ENCODE assay signal across 15 cellular contexts in genomic region chr12:76555226-76555767, GRCh38. TPM values are rescaled to one million over a fixed set of nuclear protein-coding genes. Genes with fewer than 3 reads are reported as not detected.
A peak's percentile ranks its signal among the peaks of the same experiment; 100 is the strongest.
DNase-seq lines count a peak whose midpoint lies in the region; ATAC-seq and TF ChIP-seq lines count a peak whose summit lies in the region.
"Had no signal": no experiment of that assay in that cellular context is flagged by ENCODE, and none has a peak within 500 bp of the region (broad histone marks: within the 10 kb centered on the region; RNA-seq: fewer than 3 reads in every experiment).

No MANE protein-coding gene starts in this region.

- H3K4me1 ChIP-seq in A673 (ENCODE audit: insufficient read depth, low read length, poor library complexity, severe bottlenecking), result peaks cover 19% of the 10 kb centered on the region
- peaks cover 79% of the 10 kb centered on the region for H3K4me1 ChIP-seq in CD8-positive, alpha-beta memory T cell (ENCODE audit: insufficient read depth, low read length)

- peak overlapping the region in 4 of 7 donors; percentile 17 to 50 (median 30) for H3K4me3 Mint-ChIP-seq in CD8-positive, alpha-beta memory T cell
- no peak overlapping the region for H3K4me3 Mint-ChIP-seq in activated T-cell treated with anti-CD3 and anti-CD28 coated beads, Interleukin-2, amount 50 U/mL, for 24 hours
- H3K4me3 Mint-ChIP-seq: activated CD4-positive, alpha-beta T cell treated with anti-CD3 and anti-CD28 coated beads, Interleukin-2, amount 10 ng/mL, durations not matched to agents 7 days and 5 days had no signal

- intact Hi-C loops in A673 (cut with micrococcal nuclease; ENCODE audit: unreplicated experiment), result loop anchor here (10.0 kb wide), 1 partner anchor 470 kb away; the partner anchor contains the start of gene NAP1L1

- H3K9me3 ChIP-seq in A673 (ENCODE audit: low read depth, low read length, poor library complexity, severe bottlenecking), result no peaks in the 10 kb centered on the region
- H3K9me3 ChIP-seq in CD8-positive, alpha-beta memory T cell (ENCODE audit: low read length), result no peaks in the 10 kb centered on the region
- no peaks in the 10 kb centered on the region for H3K9me3 ChIP-seq in SU-DHL-6 (ENCODE audit: insufficient read depth, low read length)
- H3K9me3 ChIP-seq: pancreas had no signal

- H3F3A ChIP-seq in SU-DHL-6 (ENCODE audit: insufficient read depth), result peaks cover 16% of the 10 kb centered on the region; the same call in 1 of the 2 replicates

- no peak for ATAC-seq in HG03439 (IDR thresholded peaks at IDR 0.05; ENCODE audit: unreplicated experiment)
- ATAC-seq: activated naive CD8-positive, alpha-beta T cell treated with anti-CD3 and anti-CD28 coated beads, Interleukin-2, amount 50 U/mL, for 24 hours; pancreas had no signal

- H3K36me3 ChIP-seq in A673 (ENCODE audit: insufficient read depth, low read length, poor library complexity, severe bottlenecking) (no peaks in the 10 kb centered on the region), SU-DHL-6 (ENCODE audit: low read length) (no peaks in the 10 kb centered on the region)
- H3K36me3 ChIP-seq in CD8-positive, alpha-beta memory T cell (ENCODE audit: insufficient read depth, low read length), result no peaks in the 10 kb centered on the region
- H3K36me3 ChIP-seq: pancreas had no signal

- no peak overlapping the region for H3K4me3 ChIP-seq in A673 (ENCODE audit: low read depth, low read length, poor library complexity, severe bottlenecking)
- no peak overlapping the region for H3K4me3 ChIP-seq in CD8-positive, alpha-beta memory T cell (ENCODE audit: low read length)
- H3K4me3 ChIP-seq in SU-DHL-6 (ENCODE audit: insufficient read depth, low read length, poor library complexity, severe bottlenecking), result no peak overlapping the region
- H3K4me3 ChIP-seq in fibroblast of the aortic adventitia (ENCODE audit: low read depth, low read length), result no peak overlapping the region
- H3K4me3 ChIP-seq: coronary artery, pancreas had no signal

- H3K27ac Mint-ChIP-seq in CD8-positive, alpha-beta memory T cell, result peak overlapping the region in 7 of 8 donors; percentile 0 to 78 (median 36)
- H3K27ac Mint-ChIP-seq in activated T-cell treated with anti-CD3 and anti-CD28 coated beads, Interleukin-2, amount 50 U/mL, for 24 hours, result no peak overlapping the region
- H3K27ac Mint-ChIP-seq: activated CD4-positive, alpha-beta T cell treated with anti-CD3 and anti-CD28 coated beads, Interleukin-2, amount 10 ng/mL, durations not matched to agents 7 days and 5 days; activated naive CD8-positive, alpha-beta T cell treated with anti-CD3 and anti-CD28 coated beads, Interleukin-2, amount 50 U/mL, for 24 hours had no signal

- POLR2A ChIA-PET in A673 (lab: Charles Lee; ENCODE audit: low non-redundant PET), result no interaction called here
- POLR2A ChIA-PET in CD8-positive, alpha-beta memory T cell (lab: Charles Lee), result no interaction called here

- peaks cover 0 to 3% of the 10 kb centered on the region in 2 donors for H3K27me3 Mint-ChIP-seq in CD8-positive, alpha-beta memory T cell
- no peaks in the 10 kb centered on the region for H3K27me3 Mint-ChIP-seq in activated T-cell treated with anti-CD3 and anti-CD28 coated beads, Interleukin-2, amount 50 U/mL, for 24 hours
- H3K27me3 Mint-ChIP-seq: activated CD4-positive, alpha-beta T cell treated with anti-CD3 and anti-CD28 coated beads, Interleukin-2, amount 10 ng/mL, durations not matched to agents 7 days and 5 days; activated naive CD8-positive, alpha-beta T cell treated with anti-CD3 and anti-CD28 coated beads, Interleukin-2, amount 50 U/mL, for 24 hours had no signal

- H3K36me3 Mint-ChIP-seq in CD8-positive, alpha-beta memory T cell, result peaks cover 0 to 28% (median 4%) of the 10 kb centered on the region in 3 donors
- peaks cover 37% of the 10 kb centered on the region for H3K36me3 Mint-ChIP-seq in activated T-cell treated with anti-CD3 and anti-CD28 coated beads, Interleukin-2, amount 50 U/mL, for 24 hours (ENCODE audit: low read depth)

- H3K9ac ChIP-seq in SU-DHL-6 (ENCODE audit: low read length), result no peak overlapping the region

- no peak overlapping the region for H2AFZ ChIP-seq in SU-DHL-6 (ENCODE audit: low read depth, low read length, severe bottlenecking)

- no peaks in the 10 kb centered on the region for H3K9me3 Mint-ChIP-seq in CD8-positive, alpha-beta memory T cell
- no peaks in the 10 kb centered on the region for H3K9me3 Mint-ChIP-seq in activated T-cell treated with anti-CD3 and anti-CD28 coated beads, Interleukin-2, amount 50 U/mL, for 24 hours
- H3K9me3 Mint-ChIP-seq: activated CD4-positive, alpha-beta T cell treated with anti-CD3 and anti-CD28 coated beads, Interleukin-2, amount 10 ng/mL, durations not matched to agents 7 days and 5 days; activated naive CD8-positive, alpha-beta T cell treated with anti-CD3 and anti-CD28 coated beads, Interleukin-2, amount 50 U/mL, for 24 hours had no signal

- CTCF ChIA-PET in A673 (lab: Charles Lee), result interaction anchor here (0.5 kb wide), 1 partner anchor 208 kb away, joined by 5 read pairs; no protein-coding TSS in a partner anchor
- CTCF ChIA-PET in CD8-positive, alpha-beta memory T cell (lab: Charles Lee), result no interaction called here

- H3K27ac ChIP-seq in A673 (ENCODE audit: low read depth, low read length, poor library complexity, severe bottlenecking), result no peak overlapping the region
- H3K27ac ChIP-seq in CD8-positive, alpha-beta memory T cell (ENCODE audit: low read depth, low read length), result no peak overlapping the region
- H3K27ac ChIP-seq in SU-DHL-6 (ENCODE audit: low read depth, low read length), result peak overlapping the region; percentile 51; the same call in 1 of the 2 replicates
- H3K27ac ChIP-seq: coronary artery, pancreas, RWPE1 had no signal

- peaks cover 86% of the 10 kb centered on the region for H3K79me2 ChIP-seq in SU-DHL-6 (ENCODE audit: insufficient read depth, low read length)

- DNase-seq in A673 (ENCODE audit: low spot score), result no peak
- DNase-seq in CD8-positive, alpha-beta memory T cell, result peak in 1 of 5 donors; percentile 17
- peak; percentile 19 for DNase-seq in fibroblast of the aortic adventitia (ENCODE audit: low read depth)
- DNase-seq in retina, result no peak
- DNase-seq in stimulated activated CD4-positive, alpha-beta T cell treated with anti-CD3 and anti-CD28 coated beads, Interleukin-1b, Interleukin-23, amount 100 ng/mL, for 48 hours, result no peak
- no peak for DNase-seq in activated T-cell treated with anti-CD3 and anti-CD28 coated beads, Interleukin-2, amount 50 U/mL, for 24 hours
- DNase-seq: activated CD4-positive, alpha-beta T cell treated with anti-CD3 and anti-CD28 coated beads, Interleukin-2, amount 10 ng/mL, durations not matched to agents 7 days and 5 days; activated naive CD8-positive, alpha-beta T cell treated with anti-CD3 and anti-CD28 coated beads, Interleukin-2, amount 50 U/mL, for 24 hours; GOT3; NCI-H748 treated with DMSO at 0.1 percent for 48 hours; pancreas had no signal

- no peaks in the 10 kb centered on the region for H3K9me2 ChIP-seq in SU-DHL-6 (replicated peaks; ENCODE audit: insufficient read depth, low read length)

- peak overlapping the region; percentile 55 for H3K4me2 ChIP-seq in SU-DHL-6 (ENCODE audit: low read depth, low read length, poor library complexity, severe bottlenecking)

- peak; percentile 30; the same call in 1 of the 2 replicates for TF ChIP-seq CTCF in A673 (conservative IDR thresholded peaks at IDR 0.05; ENCODE audit: low read depth, low read length)
- TF ChIP-seq CTCF in SU-DHL-6 (IDR thresholded peaks at IDR 0.05; ENCODE audit: insufficient read depth, low read length, poor library complexity, severe bottlenecking), result no peak
- peak; percentile 20 for TF ChIP-seq CTCF in fibroblast of the aortic adventitia (IDR thresholded peaks at IDR 0.05; ENCODE audit: insufficient read depth, low read length)

- peaks cover 63 to 87% (median 78%) of the 10 kb centered on the region in 3 donors for H3K4me1 Mint-ChIP-seq in CD8-positive, alpha-beta memory T cell
- H3K4me1 Mint-ChIP-seq in activated T-cell treated with anti-CD3 and anti-CD28 coated beads, Interleukin-2, amount 50 U/mL, for 24 hours (ENCODE audit: low read depth), result peaks cover 71% of the 10 kb centered on the region

- peaks cover 4% of the 10 kb centered on the region for H4K20me1 ChIP-seq in SU-DHL-6 (ENCODE audit: low read depth, low read length)

- BruUV-seq in A673 (replicated peaks; lab: Mats Ljungman, UMichigan), result no TSS peak

- H3K27me3 ChIP-seq in A673 (replicated peaks; ENCODE audit: insufficient read depth, low read depth, low read length, poor library complexity) (no peaks in the 10 kb centered on the region), SU-DHL-6 (ENCODE audit: low read length) (no peaks in the 10 kb centered on the region)
- no peaks in the 10 kb centered on the region for H3K27me3 ChIP-seq in CD8-positive, alpha-beta memory T cell (ENCODE audit: insufficient read depth, low read length, poor library complexity, severe bottlenecking)
- H3K27me3 ChIP-seq: pancreas had no signal

RNA-seq across cellular contexts. Expression of gene OSBPL8, which starts 4.3 kb away (rescaled TPM):
- total RNA-seq in A673 (2021) (79.5 and 86.1 TPM in 2 replicates), fibroblast of the aortic adventitia (ENCODE audit: low replicate concordance) (133 and 243 TPM in 2 replicates)
- 10 to 100 TPM; 87.3 to 90.7 TPM for total RNA-seq in CD8-positive, alpha-beta memory T cell
- 113 TPM for polyA plus RNA-seq in CD8-positive, alpha-beta memory T cell
